In genomic region chr19:46373573-46374359, GRCh38 we compare ENCODE assay signal across 8 cellular contexts. TPM values are rescaled to one million over a fixed set of nuclear protein-coding genes. Genes with fewer than 3 reads are reported as not detected.
DNase-seq lines count a peak whose midpoint lies in the region; ATAC-seq and FAIRE-seq lines count a peak whose summit lies in the region.

No MANE protein-coding gene starts in this region.

- H3K9me3 Mint-ChIP-seq in activated CD4-positive, alpha-beta T cell treated with anti-CD3 and anti-CD28 coated beads for 36 hours (ENCODE audit: low read depth), result no peaks in the 10 kb centered on the region

- H3K27me3 Mint-ChIP-seq in activated CD4-positive, alpha-beta T cell treated with anti-CD3 and anti-CD28 coated beads for 36 hours, result no peaks in the 10 kb centered on the region

- intact Hi-C loops in activated CD4-positive, alpha-beta T cell treated with anti-CD3 and anti-CD28 coated beads for 36 hours (cut with DNase I, micrococcal nuclease), result no loop called here

- 0 out of 2 replicates have a peak overlapping the region, but pooled peaks have one; percentile 1 for H3K9ac ChIP-seq in ES-I3 (ENCODE audit: low read depth, low read length)

- DNase-seq in NCI-H226, result peak; percentile 95
- no peak for DNase-seq in activated CD4-positive, alpha-beta T cell treated with anti-CD3 and anti-CD28 coated beads for 36 hours
- no peak for DNase-seq in GM19239 (ENCODE audit: insufficient read length, low spot score)
- no peak for DNase-seq in globus pallidus (ENCODE audit: low spot score)

- no peak for ATAC-seq in HG02938 (IDR thresholded peaks at IDR 0.05; ENCODE audit: unreplicated experiment)
- ATAC-seq in activated CD4-positive, alpha-beta T cell treated with anti-CD3 and anti-CD28 coated beads for 36 hours, result no peak

- CTCF ChIA-PET in activated CD4-positive, alpha-beta T cell treated with anti-CD3 and anti-CD28 coated beads for 36 hours (lab: Charles Lee), result interaction anchor here (0.6 kb wide), 1 partner anchor 10 kb away, joined by 3 read pairs; no protein-coding TSS in a partner anchor

- H3K4me1 Mint-ChIP-seq in activated CD4-positive, alpha-beta T cell treated with anti-CD3 and anti-CD28 coated beads for 36 hours, result peaks cover 26% of the 10 kb centered on the region

- FAIRE-seq in GM19239 (lab: Jason Lieb, UNC), result no peak

- no peak overlapping the region for H3K27ac Mint-ChIP-seq in activated CD4-positive, alpha-beta T cell treated with anti-CD3 and anti-CD28 coated beads for 36 hours

- H3K36me3 Mint-ChIP-seq in activated CD4-positive, alpha-beta T cell treated with anti-CD3 and anti-CD28 coated beads for 36 hours (ENCODE audit: low read depth), result peaks cover 27% of the 10 kb centered on the region

- H3K27ac ChIP-seq in ectodermal cell (ENCODE audit: insufficient read depth, low read depth, low read length, poor library complexity, severe bottlenecking) (peak overlapping the region; percentile 62), mesodermal cell (ENCODE audit: low read depth, low read length, severe bottlenecking) (peak overlapping the region; percentile 82)

- H3K4me1 ChIP-seq in ES-I3 (ENCODE audit: insufficient read depth, low read length) (peaks cover 30% of the 10 kb centered on the region), ectodermal cell (ENCODE audit: control insufficient read depth, insufficient read depth, low read length) (peaks cover 21% of the 10 kb centered on the region), mesodermal cell (ENCODE audit: control insufficient read depth, insufficient read depth, low read length, poor library complexity, severe bottlenecking) (peaks cover 30% of the 10 kb centered on the region)

- H3K36me3 ChIP-seq in ES-I3 (ENCODE audit: insufficient read depth, low read length) (peaks cover 7% of the 10 kb centered on the region), ectodermal cell (ENCODE audit: control insufficient read depth, insufficient read depth, low read length) (peaks cover 13% of the 10 kb centered on the region), mesodermal cell (ENCODE audit: control insufficient read depth, insufficient read depth, low read length) (peaks cover 61% of the 10 kb centered on the region)

- H3K4me3 ChIP-seq in ectodermal cell (ENCODE audit: insufficient read depth, low read depth, low read length) (no peak overlapping the region), mesodermal cell (ENCODE audit: extremely low read depth, insufficient read depth, low read length, poor library complexity, severe bottlenecking) (no peak overlapping the region)

- 39 to 41% methylated on average over 15 of the region's 15 CpGs for WGBS in ectodermal cell, 2 experiments
- WGBS in mesodermal cell (ENCODE audit: insufficient coverage in 2 of 2), 2 experiments, result 31 to 46% methylated on average over 4 to 11 of the region's 15 CpGs

- POLR2A ChIA-PET in activated CD4-positive, alpha-beta T cell treated with anti-CD3 and anti-CD28 coated beads for 36 hours (lab: Charles Lee), result no interaction called here

- H3K9me3 ChIP-seq in ES-I3 (ENCODE audit: control insufficient read depth, insufficient read depth, low read length) (no peaks in the 10 kb centered on the region), ectodermal cell (ENCODE audit: control insufficient read depth, low read length) (no peaks in the 10 kb centered on the region), mesodermal cell (ENCODE audit: control insufficient read depth, low read length) (no peaks in the 10 kb centered on the region)

- no peak overlapping the region for H3K4me3 Mint-ChIP-seq in activated CD4-positive, alpha-beta T cell treated with anti-CD3 and anti-CD28 coated beads for 36 hours

- no peaks in the 10 kb centered on the region for H3K27me3 ChIP-seq in ectodermal cell (ENCODE audit: control insufficient read depth, insufficient read depth, low read length, poor library complexity, severe bottlenecking)

RNA-seq across cellular contexts. Expression of gene PPP5C, which starts 26.9 kb away (rescaled TPM):
- polyA plus RNA-seq in ectodermal cell (2013, experiment 1 of 4), result 114 TPM
- polyA plus RNA-seq in ectodermal cell (2013, experiment 2 of 4), result 107 TPM
- 84.8 TPM for polyA plus RNA-seq in ectodermal cell (2013, experiment 3 of 4)
- polyA plus RNA-seq in ectodermal cell (2013, experiment 4 of 4), result 99.0 TPM
- 82.8 TPM for polyA plus RNA-seq in mesodermal cell (2013, experiment 1 of 2)
- polyA plus RNA-seq in mesodermal cell (2013, experiment 2 of 2), result 74.0 TPM
- 100 to 1,000 TPM in 1 of 2 experiments, 10 to 100 TPM in 1; 100.0 to 129 TPM for total RNA-seq in activated CD4-positive, alpha-beta T cell treated with anti-CD3 and anti-CD28 coated beads for 36 hours

RNA-seq across cellular contexts. Expression of gene CCDC8, which starts 39.6 kb away (rescaled TPM):
- 12.1 TPM for polyA plus RNA-seq in ectodermal cell (2013, experiment 1 of 4)
- polyA plus RNA-seq in ectodermal cell (2013, experiment 2 of 4), result 10.7 TPM
- polyA plus RNA-seq in ectodermal cell (2013, experiment 3 of 4), result 9.3 TPM
- 10.2 TPM for polyA plus RNA-seq in ectodermal cell (2013, experiment 4 of 4)
- polyA plus RNA-seq in mesodermal cell (2013, experiment 1 of 2), result 16.4 TPM
- polyA plus RNA-seq in mesodermal cell (2013, experiment 2 of 2), result 15.8 TPM
- not detected for total RNA-seq in activated CD4-positive, alpha-beta T cell treated with anti-CD3 and anti-CD28 coated beads for 36 hours

RNA-seq across cellular contexts. Expression of gene PNMA8C, which starts 55.0 kb away (rescaled TPM):
- polyA plus RNA-seq in ectodermal cell (2013, experiment 1 of 4), result 0.94 TPM
- 0.89 TPM for polyA plus RNA-seq in ectodermal cell (2013, experiment 2 of 4)
- polyA plus RNA-seq in ectodermal cell (2013, experiment 3 of 4), result 0.43 TPM
- polyA plus RNA-seq in ectodermal cell (2013, experiment 4 of 4), result 0.49 TPM
- polyA plus RNA-seq in mesodermal cell (2013, experiment 1 of 2), result 0.74 TPM
- polyA plus RNA-seq in mesodermal cell (2013, experiment 2 of 2), result 0.61 TPM
- not detected for total RNA-seq in activated CD4-positive, alpha-beta T cell treated with anti-CD3 and anti-CD28 coated beads for 36 hours
